9 cellular contexts compared by ENCODE assay signal in genomic region chr7:101817930-101818698, GRCh38. TPM values are rescaled to one million over a fixed set of nuclear protein-coding genes. Genes with fewer than 3 reads are reported as not detected.
DNase-seq lines count a peak whose midpoint lies in the region; ATAC-seq, FAIRE-seq and TF ChIP-seq lines count a peak whose summit lies in the region.
"Had no signal": no experiment of that assay in that cellular context is flagged by ENCODE, and none has a peak within 500 bp of the region (broad histone marks: within the 10 kb centered on the region; RNA-seq: fewer than 3 reads in every experiment).

No MANE protein-coding gene starts in this region.

- H3K9me3 ChIP-seq in left ventricle myocardium inferior (replicated peaks) (no peaks in the 10 kb centered on the region), K562 (replicated peaks; ENCODE audit: control insufficient read depth, insufficient read depth, low read depth, low read length) (no peaks in the 10 kb centered on the region), aorta (ENCODE audit: control insufficient read depth, low read length) (no peaks in the 10 kb centered on the region), mucosa of descending colon (no peaks in the 10 kb centered on the region)

- peaks cover 76% of the 10 kb centered on the region for H3K79me2 ChIP-seq in K562 (ENCODE audit: control insufficient read depth, insufficient read depth, low read length)

- no peak overlapping the region for H2AFZ ChIP-seq in K562 (ENCODE audit: low read depth, low read length)

- H3K4me3 ChIP-seq in left ventricle myocardium inferior: peak overlapping the region; percentile 92
- peak overlapping the region; percentile 70 for H3K4me3 ChIP-seq in K562
- H3K4me3 ChIP-seq in aorta (ENCODE audit: low read length in 2 of 2): peak overlapping the region; percentile 94 to 100
- H3K4me3 ChIP-seq in mucosa of descending colon: no peak overlapping the region

- H3K27ac Mint-ChIP-seq in memory B cell: no peak overlapping the region

- peaks cover 17% of the 10 kb centered on the region for H3K4me1 Mint-ChIP-seq in memory B cell

- FAIRE-seq in K562 (lab: Jason Lieb, UNC): no peak

- peaks cover 71% of the 10 kb centered on the region for H3K4me1 ChIP-seq in left ventricle myocardium inferior
- H3K4me1 ChIP-seq in K562 (replicated peaks in 1 of 2; ENCODE audit: control insufficient read depth in 2 of 2, insufficient read depth in 2 of 2, low read length in 2 of 2): peaks cover 35 to 38% of the 10 kb centered on the region in 2 experiments
- no peaks in the 10 kb centered on the region for H3K4me1 ChIP-seq in aorta (ENCODE audit: control insufficient read depth in 1 of 2, insufficient read depth in 2 of 2, low read length in 2 of 2)
- H3K4me1 ChIP-seq in mucosa of descending colon (ENCODE audit: low read depth): peaks cover 5% of the 10 kb centered on the region

- 7% methylated on average over 13 of the region's 13 CpGs for WGBS in K562 (ENCODE audit: insufficient coverage, low coverage, missing lambda C conversion rate)
- WGBS in aorta, 2 donors: 9% methylated on average over 13 of the region's 13 CpGs

- peak overlapping the region; percentile 72 to 94 for H3K9ac ChIP-seq in K562 (ENCODE audit: insufficient read depth in 1 of 2, low read depth in 2 of 2, low read length in 2 of 2)

- peak overlapping the region; percentile 75 for H3K27ac ChIP-seq in left ventricle myocardium inferior (replicated peaks)
- H3K27ac ChIP-seq in K562 (ENCODE audit: extremely low read depth, low read depth, low read length): peak overlapping the region; percentile 81
- H3K27ac ChIP-seq in aorta (ENCODE audit: low read depth in 1 of 2, low read length in 2 of 2): peak overlapping the region in 1 of 2 donors; percentile 77

- H3K4me3 Mint-ChIP-seq in memory B cell: peak overlapping the region; percentile 66

- H4K20me1 ChIP-seq in K562 (replicated peaks; ENCODE audit: control insufficient read depth, insufficient read depth, low read length): peaks cover 31% of the 10 kb centered on the region

- DNase-seq in left ventricle myocardium inferior (no peak), left cardiac atrium (no peak), K562 (ENCODE audit: extremely low read depth in 1 of 4, low spot score in 3 of 4) (no peak), memory B cell (ENCODE audit: low spot score in 2 of 2) (no peak), aorta (no peak), mucosa of descending colon (no peak)
- DNase-seq: NCI-H748 treated with DMSO at 0.1 percent for 48 hours had no signal

- TF ChIP-seq CTCF in left ventricle myocardium inferior (IDR thresholded peaks at IDR 0.05; ENCODE audit: borderline replicate concordance): no peak
- no peak for TF ChIP-seq CTCF in K562 (IDR thresholded peaks at IDR 0.05 in 2 of 3, conservative IDR thresholded peaks at IDR 0.05 in 1 of 3; ENCODE audit: insufficient read depth in 2 of 3, low read depth in 1 of 3, low read length in 3 of 3)
- TF ChIP-seq CTCF in mucosa of descending colon (IDR thresholded peaks at IDR 0.05): no peak

- CTCF ChIA-PET in K562 (lab: Yijun Ruan, JAX; ENCODE audit: low intra/inter-chr PET ratio): interaction anchor here (1.6 kb wide), 1 partner anchor 38 kb away, joined by 7 read pairs; no protein-coding TSS in a partner anchor

- H3K36me3 ChIP-seq in left ventricle myocardium inferior (no peaks in the 10 kb centered on the region), K562 (ENCODE audit: control insufficient read depth, insufficient read depth, low read length) (peaks cover 17% of the 10 kb centered on the region; the same call in 2 of the 3 replicates), aorta (ENCODE audit: control insufficient read depth in 1 of 2, insufficient read depth in 2 of 2, low read length in 1 of 2) (no peaks in the 10 kb centered on the region), mucosa of descending colon (ENCODE audit: low read depth) (no peaks in the 10 kb centered on the region)

- TSS peak; percentile 41 for BruUV-seq in K562 (replicated peaks; lab: Mats Ljungman, UMichigan)

- no peaks in the 10 kb centered on the region for H3K27me3 Mint-ChIP-seq in memory B cell

- no peaks in the 10 kb centered on the region for H3K9me3 Mint-ChIP-seq in memory B cell

- H3K4me2 ChIP-seq in K562 (ENCODE audit: insufficient read depth, low read length): peak overlapping the region; percentile 74

- no peak for TF ChIP-seq POLR2A in K562 (conservative IDR thresholded peaks at IDR 0.05)

- no peak for TF ChIP-seq RAD21 in K562 (CRISPR knock-in tag; conservative IDR thresholded peaks at IDR 0.05 in 1 of 2, IDR thresholded peaks at IDR 0.05 in 1 of 2)

- ATAC-seq in left cardiac atrium (no peak), K562 (no peak), memory B cell (ENCODE audit: low read depth) (no peak), aorta (ENCODE audit: low FRiP score) (no peak), GM18907 (IDR thresholded peaks at IDR 0.05; ENCODE audit: unreplicated experiment) (no peak), HG02885 (IDR thresholded peaks at IDR 0.05; ENCODE audit: poor library complexity, unreplicated experiment) (no peak), mucosa of descending colon (no peak)

- in situ Hi-C loops in K562 (cut with MboI): no loop called here

- H3K27me3 ChIP-seq in left ventricle myocardium inferior (ENCODE audit: low read depth) (no peaks in the 10 kb centered on the region), K562 (ENCODE audit: control insufficient read depth in 2 of 2, insufficient read depth in 2 of 2, low read length in 2 of 2) (no peaks in the 10 kb centered on the region), aorta (ENCODE audit: control insufficient read depth in 1 of 2, insufficient read depth in 2 of 2, low read length in 1 of 2) (no peaks in the 10 kb centered on the region)

- POLR2A ChIA-PET in K562 (lab: Yijun Ruan, JAX): interaction anchor here (0.8 to 4.7 kb wide), 4 partner anchors 9 to 39 kb away, joined by 4 to 20 read pairs (median 8); no protein-coding TSS in a partner anchor

- peaks cover 2% of the 10 kb centered on the region for H3K9me1 ChIP-seq in K562 (ENCODE audit: control insufficient read depth, insufficient read depth, low read length)

- no peak for TF ChIP-seq EP300 in K562 (IDR thresholded peaks at IDR 0.05; ENCODE audit: low read length)

- H3K36me3 Mint-ChIP-seq in memory B cell: no peaks in the 10 kb centered on the region

- intact Hi-C loops in left ventricle myocardium inferior (cut with micrococcal nuclease): loop anchor here (5.0 kb wide), 1 partner anchor 39 kb away; no protein-coding TSS in a partner anchor
- intact Hi-C loops in left cardiac atrium (cut with DNase I): loop anchor here in 1 of 2 donors (5.0 kb wide), 3 partner anchors 39 to 414 kb away; no protein-coding TSS in a partner anchor
- intact Hi-C loops in K562 (cut with micrococcal nuclease): loop anchor here (1.0 to 5.0 kb wide), 7 partner anchors 39 to 419 kb away; no protein-coding TSS in a partner anchor
- intact Hi-C loops in aorta (cut with DNase I): loop anchor here (5.0 to 10.0 kb wide), 7 partner anchors 39 to 419 kb away; no protein-coding TSS in a partner anchor
- intact Hi-C loops in mucosa of descending colon (cut with DNase I, micrococcal nuclease): loop anchor here (10.0 kb wide), 3 partner anchors 123 to 307 kb away; no protein-coding TSS in a partner anchor

TF ChIP-seq in K562, 482 proteins besides CTCF, POLR2A, EP300 and RAD21 (continues in another document):
- TF ChIP-seq BRD4 (IDR thresholded peaks at IDR 0.05): 0 out of 2 replicates have a peak, but pooled peaks have one; percentile 15
- no peak for TF ChIP-seq CBX2 (IDR thresholded peaks at IDR 0.05; ENCODE audit: insufficient read depth, low read length, poor library complexity, severe bottlenecking)
- peak; percentile 75 for TF ChIP-seq MAFG (tag; conservative IDR thresholded peaks at IDR 0.05)
- 0 out of 2 replicates have a peak, but pooled peaks have one; percentile 4 for TF ChIP-seq TEAD4 (IDR thresholded peaks at IDR 0.05; ENCODE audit: low read length)
- TF ChIP-seq TEAD4 (CRISPR knock-in tag; IDR thresholded peaks at IDR 0.05; ENCODE audit: borderline replicate concordance): no peak
- TF ChIP-seq ARID1B (IDR thresholded peaks at IDR 0.05): 0 out of 2 replicates have a peak, but pooled peaks have one; percentile 31
- TF ChIP-seq ZNF175 (CRISPR knock-in tag; IDR thresholded peaks at IDR 0.05; ENCODE audit: low read depth): 0 out of 2 replicates have a peak, but pooled peaks have one; percentile 33
- peak; percentile 25; the same call in 1 of the 2 replicates for TF ChIP-seq ZNF316 (IDR thresholded peaks at IDR 0.05)
- no peak for TF ChIP-seq ZSCAN32 (CRISPR knock-in tag; IDR thresholded peaks at IDR 0.05)
- no peak for TF ChIP-seq SRSF9 (IDR thresholded peaks at IDR 0.05; ENCODE audit: borderline replicate concordance, low read depth, low read length)
- TF ChIP-seq ZNF121 (CRISPR knock-in tag; conservative IDR thresholded peaks at IDR 0.05): no peak
- TF ChIP-seq CEBPB (tag; IDR thresholded peaks at IDR 0.05): peak; percentile 78

RNA-seq across cellular contexts. Expression of gene CUX1, which starts 0.7 kb away (rescaled TPM):
- total RNA-seq in left ventricle myocardium inferior (125 TPM), left cardiac atrium (100 to 1,000 TPM in 1 of 2 donors, 10 to 100 TPM in 1; 81.6 to 108 TPM), K562 (2014; rRNA removed) (25.2 and 34.2 TPM in 2 replicates), K562 (2014; rRNA removed; fragmentation: Illumina TruSeq; extraction: Trizol) (33.0 and 41.3 TPM in 2 replicates), K562 (2015; rRNA removed; fragmentation: Illumina TruSeq; extraction: Trizol) (25.2 and 26.2 TPM in 2 replicates), K562 (2021) (52.9 and 55.3 TPM in 2 replicates), aorta (100 to 1,000 TPM; 136 to 159 TPM), mucosa of descending colon (100 to 1,000 TPM in 2 of 3 donors, 10 to 100 TPM in 1; 85.2 to 167 (median 120) TPM)
- 271 and 342 TPM in 2 replicates for total RNA-seq in K562 (2011; cell fraction: chromatin; rRNA removed; ENCODE audit: low replicate concordance)
- 121 and 144 TPM in 2 replicates for total RNA-seq in K562 (2011; cell fraction: nucleolus; rRNA removed)
- 169 and 178 TPM in 2 replicates for total RNA-seq in K562 (2011; cell fraction: nucleoplasm; rRNA removed)
- polyA plus RNA-seq in K562 (2011; rRNA removed) (9.6 and 13.0 TPM in 2 replicates), K562 (2014; fragmentation: Illumina TruSeq; extraction: Trizol) (31.9 and 32.2 TPM in 2 replicates), K562 (2014; fragmentation: Nextera tagmentation; extraction: Ambion mirVana) (1 to 10 TPM; 3.6 to 6.7 TPM), K562 (2014; rRNA removed) (21.4 and 24.7 TPM in 2 replicates), aorta (10 to 100 TPM; 51.6 to 52.6 TPM)
- 9.5 and 20.1 TPM in 2 replicates for polyA plus RNA-seq in K562 (2011; cell fraction: cytosol; rRNA removed)
- polyA plus RNA-seq in K562 (2011; cell fraction: nucleus; rRNA removed): 8.9 and 14.8 TPM in 2 replicates
- polyA plus RNA-seq in K562 (2012): 27.5 and 61.2 TPM in 2 replicates
- polyA minus RNA-seq in K562 (2011; rRNA and poly(A)+ RNA removed): 33.4 and 37.2 TPM in 2 replicates
- polyA minus RNA-seq in K562 (2011; cell fraction: cytosol; rRNA and poly(A)+ RNA removed): 13.4 and 20.4 TPM in 2 replicates
- 30.6 and 60.0 TPM in 2 replicates for polyA minus RNA-seq in K562 (2011; cell fraction: nucleus; rRNA and poly(A)+ RNA removed)
